In the genomic region with DNA sequence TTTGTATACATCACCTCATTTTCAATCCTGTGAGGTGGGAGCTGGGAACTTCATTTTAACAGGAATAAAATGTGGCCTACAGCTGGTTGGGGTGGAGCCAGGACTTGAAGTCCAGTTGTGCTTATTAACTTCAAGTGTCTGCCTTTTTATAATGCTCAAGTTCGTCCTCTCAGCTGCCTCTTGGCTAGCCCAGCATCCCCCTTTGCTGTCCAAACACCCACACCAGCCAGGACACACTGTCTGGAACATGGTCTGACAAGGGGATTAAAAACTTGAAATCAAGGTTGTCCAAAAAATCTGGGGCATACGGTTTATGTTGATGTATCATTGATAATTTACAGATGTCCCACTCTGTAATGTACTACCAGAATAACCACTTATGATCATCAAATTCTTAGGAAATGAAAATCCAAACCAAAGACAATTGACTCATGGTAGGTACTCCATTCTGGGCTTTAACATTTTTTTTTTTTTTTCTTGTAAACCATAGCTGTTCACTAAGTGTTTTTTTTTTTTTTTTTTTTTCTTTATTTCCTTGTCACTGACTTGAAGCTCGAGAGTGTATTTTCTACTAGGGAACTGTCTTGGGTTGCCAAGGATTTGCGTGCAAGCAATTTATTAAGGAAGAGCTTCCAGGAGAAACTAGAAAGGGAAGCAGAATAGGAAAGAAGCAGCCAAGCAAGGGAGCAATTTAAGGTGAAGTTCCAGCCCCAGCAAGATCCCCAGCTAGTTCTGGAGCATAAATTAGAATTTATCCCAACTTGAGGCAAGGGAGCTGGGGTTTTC, we compare ENCODE assay signal across 8 cellular contexts.
A peak's percentile ranks its signal among the peaks of the same experiment; 100 is the strongest.
DNase-seq lines count a peak whose midpoint lies in the region; TF ChIP-seq lines count a peak whose summit lies in the region.

No MANE protein-coding gene starts in this region.

- DNase-seq in Daoy (ENCODE audit: low read depth) (peak; percentile 11), NCI-H748 treated with DMSO at 0.1 percent for 48 hours (lab: John Stamatoyannopoulos, UW) (peak; percentile 51), coronary artery (ENCODE audit: low spot score) (peak; percentile 76), Kasumi-1 (lab: John Stamatoyannopoulos, UW) (no peak), RPMI8226 (no peak), NCI-H1694 treated with DMSO at 0.1 percent for 48 hours (lab: John Stamatoyannopoulos, UW) (no peak), UCSD-AML1 (lab: John Stamatoyannopoulos, UW; ENCODE audit: unreplicated experiment) (no peak)

- no peaks in the 10 kb centered on the region for H3K36me3 ChIP-seq in mucosa of rectum (ENCODE audit: control insufficient read depth in 2 of 2, insufficient read depth in 2 of 2, low read length in 2 of 2)

- no peaks in the 10 kb centered on the region for H3K9me3 ChIP-seq in mucosa of rectum (ENCODE audit: control insufficient read depth in 2 of 2, low read length in 2 of 2)

- TF ChIP-seq CTCF in coronary artery (IDR thresholded peaks at IDR 0.05), result no peak

- H3K9ac ChIP-seq in mucosa of rectum (ENCODE audit: low read depth in 1 of 2, low read length in 2 of 2), result peak overlapping the region; percentile 44 to 58

- H3K4me3 ChIP-seq in coronary artery, result peak overlapping the region; percentile 70
- peak overlapping the region; percentile 71 to 72 for H3K4me3 ChIP-seq in mucosa of rectum (ENCODE audit: low read length in 2 of 2)

- H3K27ac ChIP-seq in coronary artery (peak overlapping the region; percentile 53 to 57), mucosa of rectum (ENCODE audit: low read depth in 2 of 2, low read length in 2 of 2) (peak overlapping the region; percentile 23 to 68)

- H3K4me1 ChIP-seq in mucosa of rectum (ENCODE audit: control insufficient read depth in 2 of 2, insufficient read depth in 2 of 2, low read length in 2 of 2), result peaks cover 7 to 9% of the 10 kb centered on the region in 2 donors

- no peaks in the 10 kb centered on the region for H3K27me3 ChIP-seq in mucosa of rectum (ENCODE audit: control insufficient read depth in 2 of 2, insufficient read depth in 2 of 2, low read length in 2 of 2)

Comparison
In these comparisons a context has a peak if more than half of its experiments do, and no peak if none do; other contexts are left out.
1. DNase-seq: peak in Daoy (single experiment), NCI-H748 treated with DMSO at 0.1 percent for 48 hours (single experiment) and coronary artery (single experiment); none in Kasumi-1 (0 of 2), RPMI8226 (single experiment), NCI-H1694 treated with DMSO at 0.1 percent for 48 hours (single experiment) and UCSD-AML1 (single experiment).